Comparison of ENCODE assay signal across 9 cellular contexts in the genomic region with DNA sequence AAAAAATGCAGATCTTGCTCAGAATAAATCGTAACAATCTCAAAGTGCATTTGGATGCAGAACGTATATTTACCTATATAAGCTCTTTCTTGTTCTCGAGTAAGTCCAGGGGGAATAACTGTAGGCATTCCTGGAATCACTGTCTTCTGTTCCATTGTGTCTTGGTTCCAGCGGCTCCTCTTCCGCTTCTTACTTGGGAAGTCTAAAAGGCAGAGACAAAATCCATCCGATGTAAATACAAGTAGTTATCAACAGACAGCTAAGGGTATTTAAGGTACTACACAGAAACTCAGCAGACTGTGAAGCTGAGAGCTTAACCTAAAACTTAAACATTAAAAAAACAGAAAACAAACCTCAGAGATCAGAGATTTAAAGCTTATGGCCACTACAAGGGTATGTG. TPM values are rescaled to one million over a fixed set of nuclear protein-coding genes. Genes with fewer than 3 reads are reported as not detected.
DNase-seq lines count a peak whose midpoint lies in the region; ATAC-seq and TF ChIP-seq lines count a peak whose summit lies in the region.
"Had no signal": no experiment of that assay in that cellular context is flagged by ENCODE, and none has a peak within 500 bp of the region (broad histone marks: within the 10 kb centered on the region; RNA-seq: fewer than 3 reads in every experiment).

No MANE protein-coding gene starts in this region.

- intact Hi-C loops in activated CD8-positive, alpha-beta T cell treated with anti-CD3 and anti-CD28 coated beads for 36 hours (cut with micrococcal nuclease): no loop called here

- no peak for ATAC-seq in activated CD8-positive, alpha-beta T cell treated with anti-CD3 and anti-CD28 coated beads for 36 hours
- no peak for ATAC-seq in stimulated activated memory B cell treated with anti-CD40 and anti-IgM and Interleukin-4, amounts not matched to agents 10 μg/mL and 1 μg/mL and 100 μg/mL, for 72 hours

- H3K36me3 ChIP-seq in iPS-15b (ENCODE audit: control insufficient read depth, insufficient read depth, low read length): peaks cover 36% of the 10 kb centered on the region

- TF ChIP-seq CTCF in activated CD8-positive, alpha-beta T cell treated with anti-CD3 and anti-CD28 coated beads for 36 hours (IDR thresholded peaks at IDR 0.05): no peak

- H3K27me3 Mint-ChIP-seq in T-helper 2 cell treated with Interferon-gamma antibody and Interleukin-4, amounts not matched to agents 5 μg/mL and 100 μg/mL, for 36 hours (ENCODE audit: low read depth): peaks cover 2% of the 10 kb centered on the region
- no peaks in the 10 kb centered on the region for H3K27me3 Mint-ChIP-seq in activated CD8-positive, alpha-beta T cell treated with anti-CD3 and anti-CD28 coated beads for 36 hours
- H3K27me3 Mint-ChIP-seq in stimulated activated memory B cell treated with anti-CD40 and anti-IgM and Interleukin-4, amounts not matched to agents 10 μg/mL and 1 μg/mL and 100 μg/mL, for 72 hours: no peaks in the 10 kb centered on the region

- no peaks in the 10 kb centered on the region for H3K9me3 Mint-ChIP-seq in T-helper 2 cell treated with Interferon-gamma antibody and Interleukin-4, amounts not matched to agents 5 μg/mL and 100 μg/mL, for 36 hours
- no peaks in the 10 kb centered on the region for H3K9me3 Mint-ChIP-seq in activated CD8-positive, alpha-beta T cell treated with anti-CD3 and anti-CD28 coated beads for 36 hours
- no peaks in the 10 kb centered on the region for H3K9me3 Mint-ChIP-seq in stimulated activated memory B cell treated with anti-CD40 and anti-IgM and Interleukin-4, amounts not matched to agents 10 μg/mL and 1 μg/mL and 100 μg/mL, for 72 hours

- H3K27me3 ChIP-seq in iPS-15b (ENCODE audit: control insufficient read depth, insufficient read depth, low read length): no peaks in the 10 kb centered on the region

- peak overlapping the region; percentile 63 for H3K27ac Mint-ChIP-seq in T-helper 2 cell treated with Interferon-gamma antibody and Interleukin-4, amounts not matched to agents 5 μg/mL and 100 μg/mL, for 36 hours
- H3K27ac Mint-ChIP-seq in activated CD8-positive, alpha-beta T cell treated with anti-CD3 and anti-CD28 coated beads for 36 hours: peak overlapping the region; percentile 83
- H3K27ac Mint-ChIP-seq in stimulated activated memory B cell treated with anti-CD40 and anti-IgM and Interleukin-4, amounts not matched to agents 10 μg/mL and 1 μg/mL and 100 μg/mL, for 72 hours: peak overlapping the region; percentile 87

- CTCF ChIA-PET in activated CD8-positive, alpha-beta T cell treated with anti-CD3 and anti-CD28 coated beads for 36 hours (lab: Charles Lee): interaction anchor here (1.2 to 3.9 kb wide), 4 partner anchors 9 to 33 kb away, joined by 4 to 35 read pairs (median 18); a partner anchor contains a TSS

- H3K4me3 ChIP-seq in iPS-15b (ENCODE audit: low read depth, low read length): peak overlapping the region; percentile 77

- no peaks in the 10 kb centered on the region for H3K9me3 ChIP-seq in iPS-15b (ENCODE audit: control insufficient read depth, insufficient read depth, low read length)

- POLR2A ChIA-PET in activated CD8-positive, alpha-beta T cell treated with anti-CD3 and anti-CD28 coated beads for 36 hours (lab: Charles Lee): interaction anchor here (0.7 to 24.1 kb wide), 8 partner anchors 10 to 644 kb away, joined by 3 to 331 read pairs (median 4); a partner anchor contains a TSS

- H3K4me1 ChIP-seq in iPS-15b (ENCODE audit: control insufficient read depth, insufficient read depth, low read length): peaks cover 7% of the 10 kb centered on the region

- H3K4me3 Mint-ChIP-seq in T-helper 2 cell treated with Interferon-gamma antibody and Interleukin-4, amounts not matched to agents 5 μg/mL and 100 μg/mL, for 36 hours: peak overlapping the region; percentile 82
- H3K4me3 Mint-ChIP-seq in activated CD8-positive, alpha-beta T cell treated with anti-CD3 and anti-CD28 coated beads for 36 hours: peak overlapping the region; percentile 95
- H3K4me3 Mint-ChIP-seq in stimulated activated memory B cell treated with anti-CD40 and anti-IgM and Interleukin-4, amounts not matched to agents 10 μg/mL and 1 μg/mL and 100 μg/mL, for 72 hours: peak overlapping the region; percentile 95

- no peak for DNase-seq in T-helper 2 cell treated with Interferon-gamma antibody and Interleukin-4, amounts not matched to agents 5 μg/mL and 100 μg/mL, for 36 hours (ENCODE audit: low spot score)
- no peak for DNase-seq in T-helper 2 cell
- DNase-seq in activated CD8-positive, alpha-beta T cell treated with anti-CD3 and anti-CD28 coated beads for 36 hours: no peak
- DNase-seq in OCI-M1 (lab: John Stamatoyannopoulos, UW): no peak
- no peak for DNase-seq in GM19238 (ENCODE audit: insufficient read length, low spot score)
- no peak for DNase-seq in effector CD8-positive, alpha-beta T cell (lab: John Stamatoyannopoulos, UW)
- DNase-seq: NCI-H2081 treated with DMSO at 0.1 percent for 48 hours had no signal

- peaks cover 66% of the 10 kb centered on the region for H3K4me1 Mint-ChIP-seq in T-helper 2 cell treated with Interferon-gamma antibody and Interleukin-4, amounts not matched to agents 5 μg/mL and 100 μg/mL, for 36 hours (ENCODE audit: low read depth)
- peaks cover 69% of the 10 kb centered on the region for H3K4me1 Mint-ChIP-seq in activated CD8-positive, alpha-beta T cell treated with anti-CD3 and anti-CD28 coated beads for 36 hours (ENCODE audit: low read depth)
- peaks cover 76% of the 10 kb centered on the region for H3K4me1 Mint-ChIP-seq in stimulated activated memory B cell treated with anti-CD40 and anti-IgM and Interleukin-4, amounts not matched to agents 10 μg/mL and 1 μg/mL and 100 μg/mL, for 72 hours

- H3K36me3 Mint-ChIP-seq in T-helper 2 cell treated with Interferon-gamma antibody and Interleukin-4, amounts not matched to agents 5 μg/mL and 100 μg/mL, for 36 hours (ENCODE audit: low read depth): peaks cover 64% of the 10 kb centered on the region
- H3K36me3 Mint-ChIP-seq in activated CD8-positive, alpha-beta T cell treated with anti-CD3 and anti-CD28 coated beads for 36 hours (ENCODE audit: low read depth): peaks cover 61% of the 10 kb centered on the region
- peaks cover 63% of the 10 kb centered on the region for H3K36me3 Mint-ChIP-seq in stimulated activated memory B cell treated with anti-CD40 and anti-IgM and Interleukin-4, amounts not matched to agents 10 μg/mL and 1 μg/mL and 100 μg/mL, for 72 hours

- peak overlapping the region; percentile 29 for H3K9ac ChIP-seq in iPS-15b (ENCODE audit: low read depth, low read length)

RNA-seq across cellular contexts. Expression of a gene that starts 1.9 kb away (rescaled TPM):
- 100 to 1,000 TPM; 325 to 342 TPM for total RNA-seq in activated CD8-positive, alpha-beta T cell treated with anti-CD3 and anti-CD28 coated beads for 36 hours

RNA-seq across cellular contexts. Expression of a gene that starts 16.7 kb away (rescaled TPM):
- 1 to 10 TPM; 1.2 to 3.3 TPM for total RNA-seq in activated CD8-positive, alpha-beta T cell treated with anti-CD3 and anti-CD28 coated beads for 36 hours

RNA-seq across cellular contexts. Expression of a gene that starts 26.6 kb away (rescaled TPM):
- 10 to 100 TPM; 56.4 to 58.0 TPM for total RNA-seq in activated CD8-positive, alpha-beta T cell treated with anti-CD3 and anti-CD28 coated beads for 36 hours

RNA-seq across cellular contexts. Expression of a gene that starts 32.5 kb away (rescaled TPM):
- total RNA-seq in activated CD8-positive, alpha-beta T cell treated with anti-CD3 and anti-CD28 coated beads for 36 hours: 1 to 10 TPM; 7.8 to 8.2 TPM

RNA-seq across cellular contexts. Expression of a gene that starts 33.9 kb away (rescaled TPM):
- 10 to 100 TPM; 25.8 to 29.0 TPM for total RNA-seq in activated CD8-positive, alpha-beta T cell treated with anti-CD3 and anti-CD28 coated beads for 36 hours
